Comparison of ENCODE assay signal across 15 cellular contexts in genomic region chr19:49565261-49565660, GRCh38. TPM values are rescaled to one million over a fixed set of nuclear protein-coding genes. Genes with fewer than 3 reads are reported as not detected.
DNase-seq lines count a peak whose midpoint lies in the region; ATAC-seq and TF ChIP-seq lines count a peak whose summit lies in the region.
"Had no signal": no experiment of that assay in that cellular context is flagged by ENCODE, and none has a peak within 500 bp of the region (broad histone marks: within the 10 kb centered on the region; RNA-seq: fewer than 3 reads in every experiment).

No MANE protein-coding gene starts in this region.

- TF ChIP-seq POLR2A in lower leg skin (IDR thresholded peaks at IDR 0.05): no peak

- H3K4me3 ChIP-seq in fibroblast of the aortic adventitia (ENCODE audit: low read depth, low read length) (no peak overlapping the region), psoas muscle (no peak overlapping the region), lower leg skin (ENCODE audit: low read depth, poor library complexity, severe bottlenecking) (no peak overlapping the region)
- H3K4me3 ChIP-seq: tibial nerve had no signal

- 25 to 26% (median 26%) methylated on average over 4 of the region's 4 CpGs for WGBS in psoas muscle, 3 donors
- WGBS in lower leg skin, 2 donors: 28 to 35% methylated on average over 4 of the region's 4 CpGs

- H3K4me1 ChIP-seq in psoas muscle: peaks cover 61% of the 10 kb centered on the region

- peaks cover 78% of the 10 kb centered on the region for H3K4me1 Mint-ChIP-seq in activated CD4-positive, alpha-beta memory T cell treated with anti-CD3 and anti-CD28 coated beads for 36 hours (ENCODE audit: low read depth)

- no peaks in the 10 kb centered on the region for H3K27me3 ChIP-seq in psoas muscle (ENCODE audit: insufficient read depth in 3 of 3, low read length in 2 of 3)
- H3K27me3 ChIP-seq: tibial nerve had no signal

- POLR2A ChIA-PET in activated CD4-positive, alpha-beta memory T cell treated with anti-CD3 and anti-CD28 coated beads for 36 hours (lab: Charles Lee): interaction anchor here (0.6 to 1.4 kb wide), 4 partner anchors 11 to 82 kb away, joined by 3 to 6 read pairs (median 4); no protein-coding TSS in a partner anchor

- peak overlapping the region; percentile 90 for H3K27ac Mint-ChIP-seq in activated CD4-positive, alpha-beta memory T cell treated with anti-CD3 and anti-CD28 coated beads for 36 hours
- H3K27ac Mint-ChIP-seq: endodermal cell had no signal

- peak in 2 of 4 donors; percentile 30 to 49 for ATAC-seq in psoas muscle
- ATAC-seq in GM18858 (IDR thresholded peaks at IDR 0.05; ENCODE audit: unreplicated experiment): no peak

- no peaks in the 10 kb centered on the region for H3K27me3 Mint-ChIP-seq in activated CD4-positive, alpha-beta memory T cell treated with anti-CD3 and anti-CD28 coated beads for 36 hours

- no peaks in the 10 kb centered on the region for H3K36me3 ChIP-seq in psoas muscle (ENCODE audit: insufficient read depth in 1 of 2, low read depth in 1 of 2)

- DNase-seq in NCI-H2171 treated with DMSO at 0.1 percent for 48 hours (lab: John Stamatoyannopoulos, UW): peak; percentile 48
- DNase-seq in NCI-H2171 (lab: John Stamatoyannopoulos, UW): no peak
- no peak for DNase-seq in activated CD4-positive, alpha-beta memory T cell treated with anti-CD3 and anti-CD28 coated beads for 36 hours
- peak; percentile 52 for DNase-seq in fibroblast of the aortic adventitia (ENCODE audit: low read depth)
- no peak for DNase-seq in psoas muscle
- DNase-seq in lower leg skin (ENCODE audit: low spot score in 2 of 2): no peak
- DNase-seq in HT-29 (ENCODE audit: low spot score): no peak
- DNase-seq: amniotic stem cell, DMS 273 treated with DMSO at 0.1 percent for 48 hours, endodermal cell, hippocampal formation, mesenchymal stem cell, NCI-H1436 treated with DMSO at 0.1 percent for 48 hours had no signal

- H3K27ac ChIP-seq in psoas muscle: peak overlapping the region; percentile 82

- no peak for TF ChIP-seq CTCF in fibroblast of the aortic adventitia (IDR thresholded peaks at IDR 0.05; ENCODE audit: insufficient read depth, low read length)
- no peak for TF ChIP-seq CTCF in psoas muscle (IDR thresholded peaks at IDR 0.05)
- no peak for TF ChIP-seq CTCF in lower leg skin (IDR thresholded peaks at IDR 0.05)

- CTCF ChIA-PET in activated CD4-positive, alpha-beta memory T cell treated with anti-CD3 and anti-CD28 coated beads for 36 hours (lab: Charles Lee): interaction anchor here (1.2 to 10.8 kb wide), 3 partner anchors 18 to 62 kb away, joined by 4 to 108 read pairs (median 8); no protein-coding TSS in a partner anchor

- H3K36me3 Mint-ChIP-seq in activated CD4-positive, alpha-beta memory T cell treated with anti-CD3 and anti-CD28 coated beads for 36 hours: peaks cover 14% of the 10 kb centered on the region

- H3K4me3 Mint-ChIP-seq in activated CD4-positive, alpha-beta memory T cell treated with anti-CD3 and anti-CD28 coated beads for 36 hours: no peak overlapping the region
- H3K4me3 Mint-ChIP-seq: endodermal cell had no signal

- no peaks in the 10 kb centered on the region for H3K9me3 Mint-ChIP-seq in activated CD4-positive, alpha-beta memory T cell treated with anti-CD3 and anti-CD28 coated beads for 36 hours
- H3K9me3 Mint-ChIP-seq: endodermal cell had no signal

- intact Hi-C loops in activated CD4-positive, alpha-beta memory T cell treated with anti-CD3 and anti-CD28 coated beads for 36 hours (cut with micrococcal nuclease): no loop called here
- intact Hi-C loops in psoas muscle (cut with DNase I) (no loop called here), lower leg skin (cut with DNase I; ENCODE audit: low total_unique reads) (no loop called here)

- H3K9me3 ChIP-seq in psoas muscle: no peaks in the 10 kb centered on the region
- H3K9me3 ChIP-seq: tibial nerve had no signal

RNA-seq across cellular contexts. Expression of gene NOSIP, which starts 15.1 kb away (rescaled TPM):
- 10 to 100 TPM; 80.3 to 84.3 TPM for total RNA-seq in activated CD4-positive, alpha-beta memory T cell treated with anti-CD3 and anti-CD28 coated beads for 36 hours
- 35.7 and 46.9 TPM in 2 replicates for total RNA-seq in fibroblast of the aortic adventitia (ENCODE audit: low replicate concordance)
- total RNA-seq in psoas muscle: 10 to 100 TPM; 53.9 to 69.9 (median 58.1) TPM
- polyA plus RNA-seq in psoas muscle: 100 to 1,000 TPM in 1 of 3 donors, 10 to 100 TPM in 2; 75.4 to 104 (median 95.2) TPM
- 10 to 100 TPM; 62.0 to 84.8 (median 66.8) TPM for total RNA-seq in lower leg skin
- total RNA-seq in HT-29 (2014; rRNA removed; shearing (Covaris generic)): 247 and 262 TPM in 2 replicates

RNA-seq across cellular contexts. Expression of gene PRRG2, which starts 15.9 kb away (rescaled TPM):
- 1 to 10 TPM in 1 of 2 experiments, under 1 TPM in 1; 0.85 to 1.5 TPM for total RNA-seq in activated CD4-positive, alpha-beta memory T cell treated with anti-CD3 and anti-CD28 coated beads for 36 hours
- total RNA-seq in fibroblast of the aortic adventitia (ENCODE audit: low replicate concordance) (0.27 and 0.57 TPM in 2 replicates), psoas muscle (under 1 TPM; 0.24 to 0.89 (median 0.69) TPM), lower leg skin (10 to 100 TPM; 13.9 to 31.2 (median 18.6) TPM)
- polyA plus RNA-seq in psoas muscle: 10 to 100 TPM in 1 of 3 donors, 1 to 10 TPM in 2; 1.4 to 16.0 (median 5.9) TPM
- total RNA-seq in HT-29 (2014; rRNA removed; shearing (Covaris generic)): 25.8 and 26.3 TPM in 2 replicates

RNA-seq across cellular contexts. Expression of gene PRR12, which starts 25.7 kb away (rescaled TPM):
- total RNA-seq in activated CD4-positive, alpha-beta memory T cell treated with anti-CD3 and anti-CD28 coated beads for 36 hours: 10 to 100 TPM; 19.9 to 22.4 TPM
- 3.2 and 3.7 TPM in 2 replicates for total RNA-seq in fibroblast of the aortic adventitia (ENCODE audit: low replicate concordance)
- 10 to 100 TPM in 1 of 4 donors, 1 to 10 TPM in 3; 7.1 to 15.1 (median 7.6) TPM for total RNA-seq in psoas muscle
- polyA plus RNA-seq in psoas muscle: 1 to 10 TPM; 2.3 to 5.0 (median 3.1) TPM
- total RNA-seq in lower leg skin: 10 to 100 TPM; 19.6 to 53.1 (median 24.5) TPM
- total RNA-seq in HT-29 (2014; rRNA removed; shearing (Covaris generic)): 15.0 and 15.3 TPM in 2 replicates

RNA-seq across cellular contexts. Expression of gene RCN3, which starts 37.5 kb away (rescaled TPM):
- total RNA-seq in activated CD4-positive, alpha-beta memory T cell treated with anti-CD3 and anti-CD28 coated beads for 36 hours: 1 to 10 TPM; 6.3 to 6.5 TPM
- total RNA-seq in fibroblast of the aortic adventitia (ENCODE audit: low replicate concordance) (121 and 181 TPM in 2 replicates), psoas muscle (1 to 10 TPM; 6.4 to 8.6 (median 7.4) TPM), lower leg skin (10 to 100 TPM in 2 of 4 donors, 1 to 10 TPM in 2; 8.8 to 15.3 (median 10.9) TPM)
- 1 to 10 TPM; 3.9 to 9.6 (median 7.3) TPM for polyA plus RNA-seq in psoas muscle
- total RNA-seq in HT-29 (2014; rRNA removed; shearing (Covaris generic)): 17.6 and 25.6 TPM in 2 replicates

RNA-seq across cellular contexts. Expression of gene FCGRT, which starts 52.8 kb away (rescaled TPM):
- total RNA-seq in activated CD4-positive, alpha-beta memory T cell treated with anti-CD3 and anti-CD28 coated beads for 36 hours: 10 to 100 TPM; 13.2 to 17.2 TPM
- total RNA-seq in fibroblast of the aortic adventitia (ENCODE audit: low replicate concordance) (73.8 and 132 TPM in 2 replicates), psoas muscle (10 to 100 TPM; 42.2 to 79.3 (median 60.3) TPM), lower leg skin (100 to 1,000 TPM; 130 to 198 (median 146) TPM)
- 10 to 100 TPM; 32.0 to 48.2 (median 39.9) TPM for polyA plus RNA-seq in psoas muscle
- total RNA-seq in HT-29 (2014; rRNA removed; shearing (Covaris generic)): 150 and 176 TPM in 2 replicates

Comparison
In these comparisons a context has a peak if more than half of its experiments do, and no peak if none do; other contexts are left out.
1. DNase-seq: peak in NCI-H2171 treated with DMSO at 0.1 percent for 48 hours (single experiment) and fibroblast of the aortic adventitia (single experiment); none in NCI-H2171 (single experiment), activated CD4-positive, alpha-beta memory T cell treated with anti-CD3 and anti-CD28 coated beads for 36 hours (single experiment), psoas muscle (0 of 2), lower leg skin (0 of 2) and HT-29 (single experiment).